ENCODE assay signal across 8 cellular contexts in the genomic region with DNA sequence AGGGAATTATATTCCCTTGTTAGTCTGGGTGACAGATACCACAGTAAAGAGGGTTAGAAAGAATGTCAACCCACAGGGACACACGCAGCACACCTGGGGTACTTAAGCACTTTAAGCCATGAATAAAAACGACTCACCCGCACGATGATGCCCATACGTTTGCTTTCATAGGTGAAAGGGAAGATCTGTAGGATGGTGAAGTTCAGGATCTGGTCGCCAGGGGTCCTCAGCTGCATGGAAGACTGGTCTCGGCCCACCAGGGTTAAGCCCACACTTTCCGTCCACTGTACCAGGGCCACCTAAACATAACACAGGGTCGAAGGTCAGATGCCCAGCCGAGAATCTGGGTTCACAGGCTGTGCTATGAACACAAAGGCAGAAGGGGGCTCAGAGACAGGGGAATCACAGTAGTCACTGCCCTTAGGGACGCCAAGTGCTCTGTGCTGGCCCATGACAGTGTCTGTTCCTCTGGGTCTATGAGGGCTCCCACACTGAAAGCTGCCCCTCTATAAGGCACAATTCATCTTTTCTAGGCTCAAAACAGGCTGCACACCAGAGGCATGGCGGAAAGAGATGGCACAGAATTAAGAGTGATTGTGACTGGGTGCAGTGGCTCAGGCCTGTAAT.
DNase-seq lines count a peak whose midpoint lies in the region; ATAC-seq and TF ChIP-seq lines count a peak whose summit lies in the region.

No MANE protein-coding gene starts in this region.

- H3K27ac ChIP-seq in heart left ventricle = no peak overlapping the region

- peaks cover 0 to 17% (median 0%) of the 10 kb centered on the region in 9 donors for H3K36me3 ChIP-seq in heart left ventricle

- H3K36me3 Mint-ChIP-seq in activated naive CD4-positive, alpha-beta T cell treated with anti-CD3 and anti-CD28 coated beads, Interleukin-2, amount 50 U/mL, for 72 hours = no peaks in the 10 kb centered on the region

- WGBS in heart left ventricle, 4 donors = 13 to 32% (median 29%) methylated on average over 9 to 12 of the region's 12 CpGs

- no peak for TF ChIP-seq POLR2A in heart left ventricle (IDR thresholded peaks at IDR 0.05)

- no peaks in the 10 kb centered on the region for H3K9me3 Mint-ChIP-seq in activated naive CD4-positive, alpha-beta T cell treated with anti-CD3 and anti-CD28 coated beads, Interleukin-2, amount 50 U/mL, for 72 hours

- peak; percentile 73 to 90 (median 84) for TF ChIP-seq CTCF in heart left ventricle (IDR thresholded peaks at IDR 0.05)
- TF ChIP-seq CTCF in retinal pigment epithelial cell (conservative IDR thresholded peaks at IDR 0.05; ENCODE audit: low read depth, low read length) = peak; percentile 91

- no peaks in the 10 kb centered on the region for H3K9me3 ChIP-seq in heart left ventricle

- ATAC-seq in activated naive CD4-positive, alpha-beta T cell treated with anti-CD3 and anti-CD28 coated beads, Interleukin-2, amount 50 U/mL, for 72 hours = peak; percentile 49 to 58
- ATAC-seq in heart left ventricle (peak; percentile 59 to 87 (median 78)), HG03097 (IDR thresholded peaks at IDR 0.05; ENCODE audit: low FRiP score, unreplicated experiment) (no peak)

- DNase-seq in ELR (ENCODE audit: low read depth) (peak; percentile 81), HuH-7 (ENCODE audit: low spot score) (peak; percentile 83), SHP77 treated with DMSO at 0.1 percent for 48 hours (lab: John Stamatoyannopoulos, UW) (peak; percentile 2), heart left ventricle (peak; percentile 44 to 74 (median 52)), retinal pigment epithelial cell (ENCODE audit: low read depth) (no peak), ureter (ENCODE audit: low spot score) (no peak)
- peak in 1 of 2 donors; percentile 69 for DNase-seq in activated naive CD4-positive, alpha-beta T cell treated with anti-CD3 and anti-CD28 coated beads, Interleukin-2, amount 50 U/mL, for 72 hours (ENCODE audit: low spot score in 2 of 2)

- H3K4me3 ChIP-seq in heart left ventricle (no peak overlapping the region), retinal pigment epithelial cell (ENCODE audit: low read length) (no peak overlapping the region)

- peaks cover 0 to 8% (median under 1%) of the 10 kb centered on the region in 12 donors for H3K4me1 ChIP-seq in heart left ventricle

- no peak overlapping the region for H3K27ac Mint-ChIP-seq in activated naive CD4-positive, alpha-beta T cell treated with anti-CD3 and anti-CD28 coated beads, Interleukin-2, amount 50 U/mL, for 72 hours

- intact Hi-C loops in heart left ventricle (cut with DNase I) = loop anchor here in 8 of 10 donors (1.0 to 10.0 kb wide), 10 partner anchors 125 to 513 kb away; partner anchors contain the start of gene ATP9A (in 1 of the 8)

- no peaks in the 10 kb centered on the region for H3K27me3 ChIP-seq in heart left ventricle

Comparison
In these comparisons a context has a peak if more than half of its experiments do, and no peak if none do; other contexts are left out.
1. DNase-seq: peak in ELR (single experiment), HuH-7 (single experiment), SHP77 treated with DMSO at 0.1 percent for 48 hours (single experiment) and heart left ventricle (5 of 5); none in retinal pigment epithelial cell (single experiment) and ureter (single experiment).